In genomic region chr21:33299181-33299752, GRCh38 we compare ENCODE assay signal across 9 cellular contexts. TPM values are rescaled to one million over a fixed set of nuclear protein-coding genes. Genes with fewer than 3 reads are reported as not detected.
DNase-seq lines count a peak whose midpoint lies in the region; ATAC-seq and TF ChIP-seq lines count a peak whose summit lies in the region.
"Had no signal": no experiment of that assay in that cellular context is flagged by ENCODE, and none has a peak within 500 bp of the region (broad histone marks: within the 10 kb centered on the region; RNA-seq: fewer than 3 reads in every experiment).

No MANE protein-coding gene starts in this region.

- H3K4me3 ChIP-seq in BLaER1 treated with 17β-estradiol and CSF1 and Interleukin-3, amounts not matched to agents 10 nM and 100 nM = no peak overlapping the region
- no peak overlapping the region for H3K4me3 ChIP-seq in SK-N-SH (ENCODE audit: low read depth in 2 of 2, low read length in 1 of 2)
- no peak overlapping the region for H3K4me3 ChIP-seq in esophagus squamous epithelium
- H3K4me3 ChIP-seq: ascending aorta had no signal

- 89% methylated on average over 5 of the region's 5 CpGs for WGBS in SK-N-SH (ENCODE audit: low lambda C conversion rate)
- WGBS in esophagus squamous epithelium, 2 donors = 25 to 51% methylated on average over 5 of the region's 5 CpGs

- DNase-seq in HPDE6-E6E7 (ENCODE audit: extremely low spot score) = peak; percentile 32
- DNase-seq in activated CD8-positive, alpha-beta memory T cell treated with anti-CD3 and anti-CD28 coated beads, Interleukin-2, amount 10 ng/mL, durations not matched to agents 7 days and 5 days = no peak
- DNase-seq in naive B cell = peak; percentile 67
- DNase-seq in SK-N-SH = no peak
- DNase-seq in caudate nucleus (lab: John Stamatoyannopoulos, UW) = no peak
- no peak for DNase-seq in esophagus squamous epithelium (lab: John Stamatoyannopoulos, UW)

- H3K36me3 ChIP-seq in BLaER1 treated with 17β-estradiol and CSF1 and Interleukin-3, amounts not matched to agents 10 nM and 100 nM = peaks cover 0 to 38% (median 25%) of the 10 kb centered on the region in 11 experiments; a peak in 17 of 22 replicates
- H3K36me3 ChIP-seq in SK-N-SH (replicated peaks in 1 of 2; ENCODE audit: control insufficient read depth in 1 of 2, insufficient read depth in 2 of 2, low read length in 1 of 2) (peaks cover 0 to 3% of the 10 kb centered on the region in 2 experiments), esophagus squamous epithelium (peaks cover 0 to 28% (median 9%) of the 10 kb centered on the region in 3 donors)

- H3K4me1 ChIP-seq in BLaER1 treated with 17β-estradiol and CSF1 and Interleukin-3, amounts not matched to agents 10 nM and 100 nM = peaks cover 93 to 100% (median 98%) of the 10 kb centered on the region in 10 experiments
- H3K4me1 ChIP-seq in SK-N-SH (ENCODE audit: control insufficient read depth in 1 of 2, insufficient read depth in 2 of 2, low read depth in 1 of 2, low read length in 1 of 2) (peaks cover 0 to 23% of the 10 kb centered on the region in 2 experiments; a peak in 2 of 4 replicates), esophagus squamous epithelium (peaks cover 0 to 36% (median 13%) of the 10 kb centered on the region in 3 donors)
- H3K4me1 ChIP-seq: ascending aorta had no signal

- H3K27ac ChIP-seq in BLaER1 treated with 17β-estradiol and CSF1 and Interleukin-3, amounts not matched to agents 10 nM and 100 nM = peak overlapping the region; percentile 52 to 98 (median 93)
- H3K27ac ChIP-seq in SK-N-SH (ENCODE audit: low read depth in 2 of 2, low read length in 1 of 2) (no peak overlapping the region), caudate nucleus (ENCODE audit: low read depth, low read length) (no peak overlapping the region), esophagus squamous epithelium (peak overlapping the region in 2 of 4 donors; percentile 30 to 41)
- H3K27ac ChIP-seq: ascending aorta had no signal

- TF ChIP-seq EP300 in SK-N-SH (IDR thresholded peaks at IDR 0.05; ENCODE audit: borderline replicate concordance in 1 of 2, low read depth in 1 of 2, low read length in 1 of 2) = no peak

- peak overlapping the region; percentile 72 to 95 (median 81) for H3K4me2 ChIP-seq in BLaER1 treated with 17β-estradiol and CSF1 and Interleukin-3, amounts not matched to agents 10 nM and 100 nM
- no peak overlapping the region for H3K4me2 ChIP-seq in SK-N-SH

- TF ChIP-seq POLR2A in esophagus squamous epithelium (IDR thresholded peaks at IDR 0.05) = no peak

- no peaks in the 10 kb centered on the region for H4K20me1 ChIP-seq in BLaER1 treated with 17β-estradiol and CSF1 and Interleukin-3, amounts not matched to agents 10 nM and 100 nM
- no peaks in the 10 kb centered on the region for H4K20me1 ChIP-seq in SK-N-SH (ENCODE audit: insufficient read depth)

- H3K9me3 ChIP-seq in BLaER1 treated with 17β-estradiol and CSF1 and Interleukin-3, amounts not matched to agents 10 nM and 100 nM (replicated peaks in 1 of 11) = no peaks in the 10 kb centered on the region
- no peaks in the 10 kb centered on the region for H3K9me3 ChIP-seq in SK-N-SH
- no peaks in the 10 kb centered on the region for H3K9me3 ChIP-seq in esophagus squamous epithelium
- H3K9me3 ChIP-seq: ascending aorta had no signal

- peaks cover 20% of the 10 kb centered on the region for H3K4me1 Mint-ChIP-seq in activated CD8-positive, alpha-beta memory T cell treated with anti-CD3 and anti-CD28 coated beads, Interleukin-2, amount 10 ng/mL, durations not matched to agents 7 days and 5 days
- H3K4me1 Mint-ChIP-seq in naive B cell = peaks cover 59 to 85% (median 83%) of the 10 kb centered on the region in 3 donors

- H3K27me3 Mint-ChIP-seq in activated CD8-positive, alpha-beta memory T cell treated with anti-CD3 and anti-CD28 coated beads, Interleukin-2, amount 10 ng/mL, durations not matched to agents 7 days and 5 days = no peaks in the 10 kb centered on the region
- H3K27me3 Mint-ChIP-seq in naive B cell = no peaks in the 10 kb centered on the region

- no peaks in the 10 kb centered on the region for H3F3A ChIP-seq in SK-N-SH (replicated peaks; ENCODE audit: insufficient read depth)

- peak overlapping the region; percentile 52 for H3K27ac Mint-ChIP-seq in activated CD8-positive, alpha-beta memory T cell treated with anti-CD3 and anti-CD28 coated beads, Interleukin-2, amount 10 ng/mL, durations not matched to agents 7 days and 5 days
- peak overlapping the region; percentile 90 to 99 (median 94) for H3K27ac Mint-ChIP-seq in naive B cell

- no peaks in the 10 kb centered on the region for H3K27me3 ChIP-seq in BLaER1 treated with 17β-estradiol and CSF1 and Interleukin-3, amounts not matched to agents 10 nM and 100 nM
- H3K27me3 ChIP-seq in SK-N-SH (ENCODE audit: insufficient read depth) (no peaks in the 10 kb centered on the region), esophagus squamous epithelium (no peaks in the 10 kb centered on the region)
- H3K27me3 ChIP-seq: ascending aorta had no signal

- no peak for TF ChIP-seq RAD21 in SK-N-SH (IDR thresholded peaks at IDR 0.05; ENCODE audit: low read length)

- no peak for TF ChIP-seq CTCF in SK-N-SH (IDR thresholded peaks at IDR 0.05)
- TF ChIP-seq CTCF in esophagus squamous epithelium (IDR thresholded peaks at IDR 0.05) = peak in 2 of 6 experiments; percentile 26 to 51

- H2AFZ ChIP-seq in SK-N-SH (ENCODE audit: low read depth) = no peak overlapping the region

- ATAC-seq in GM19351 (IDR thresholded peaks at IDR 0.05; ENCODE audit: unreplicated experiment) (peak; percentile 66), naive B cell (ENCODE audit: low read depth in 2 of 2) (peak; percentile 62 to 68)
- no peak for ATAC-seq in activated CD8-positive, alpha-beta memory T cell treated with anti-CD3 and anti-CD28 coated beads, Interleukin-2, amount 10 ng/mL, durations not matched to agents 7 days and 5 days

- H3K4me3 Mint-ChIP-seq in activated CD8-positive, alpha-beta memory T cell treated with anti-CD3 and anti-CD28 coated beads, Interleukin-2, amount 10 ng/mL, durations not matched to agents 7 days and 5 days = no peak overlapping the region
- peak overlapping the region; percentile 7 to 89 (median 78) for H3K4me3 Mint-ChIP-seq in naive B cell

- intact Hi-C loops in esophagus squamous epithelium (cut with DNase I) = no loop called here

- POLR2A ChIA-PET in SK-N-SH (lab: Yijun Ruan, JAX) = no interaction called here

- no peaks in the 10 kb centered on the region for H3K9me3 Mint-ChIP-seq in activated CD8-positive, alpha-beta memory T cell treated with anti-CD3 and anti-CD28 coated beads, Interleukin-2, amount 10 ng/mL, durations not matched to agents 7 days and 5 days (ENCODE audit: low read depth)
- no peaks in the 10 kb centered on the region for H3K9me3 Mint-ChIP-seq in naive B cell

- no peaks in the 10 kb centered on the region for H3K79me2 ChIP-seq in SK-N-SH (ENCODE audit: insufficient read depth)

- CTCF ChIA-PET in activated CD8-positive, alpha-beta memory T cell treated with anti-CD3 and anti-CD28 coated beads, Interleukin-2, amount 10 ng/mL, durations not matched to agents 7 days and 5 days (lab: Charles Lee) = interaction anchor here (0.7 to 2.2 kb wide), 5 partner anchors 12 to 146 kb away, joined by 3 to 5 read pairs (median 4); no protein-coding TSS in a partner anchor
- CTCF ChIA-PET in SK-N-SH (lab: Yijun Ruan, JAX) = interaction anchor here (1.0 to 1.4 kb wide), 4 partner anchors 9 to 62 kb away, joined by 3 to 5 read pairs (median 3); no protein-coding TSS in a partner anchor

- peaks cover 13% of the 10 kb centered on the region for H3K36me3 Mint-ChIP-seq in activated CD8-positive, alpha-beta memory T cell treated with anti-CD3 and anti-CD28 coated beads, Interleukin-2, amount 10 ng/mL, durations not matched to agents 7 days and 5 days
- H3K36me3 Mint-ChIP-seq in naive B cell = peaks cover 5 to 7% of the 10 kb centered on the region in 2 donors

- no peaks in the 10 kb centered on the region for H3K9me2 ChIP-seq in SK-N-SH

- H3K9ac ChIP-seq in BLaER1 treated with 17β-estradiol and CSF1 and Interleukin-3, amounts not matched to agents 10 nM and 100 nM = peak overlapping the region in 9 of 11 experiments; percentile 9 to 85 (median 50); a peak in 14 of 22 replicates
- no peak overlapping the region for H3K9ac ChIP-seq in SK-N-SH

TF ChIP-seq in SK-N-SH, 30 proteins besides CTCF, POLR2A, EP300 and RAD21 (continues in another document):
- no peak for TF ChIP-seq CHD2 (IDR thresholded peaks at IDR 0.05; ENCODE audit: low read length, partially characterized antibody)
- TF ChIP-seq MXI1 (IDR thresholded peaks at IDR 0.05; ENCODE audit: low read depth, low read length) = no peak

RNA-seq across cellular contexts. Expression of gene IFNAR1, which starts 25.5 kb away (rescaled TPM):
- total RNA-seq in activated CD8-positive, alpha-beta memory T cell treated with anti-CD3 and anti-CD28 coated beads, Interleukin-2, amount 10 ng/mL, durations not matched to agents 7 days and 5 days = 10 to 100 TPM; 26.2 to 30.8 TPM
- polyA plus RNA-seq in naive B cell (ENCODE audit: low read depth in 6 of 6) = 100 to 1,000 TPM in 5 of 6 donors, 10 to 100 TPM in 1; 99.7 to 142 (median 126) TPM
- polyA plus RNA-seq in SK-N-SH (2012; rRNA removed) = 7.9 and 12.2 TPM in 2 replicates
- 14.6 and 17.7 TPM in 2 replicates for polyA plus RNA-seq in SK-N-SH (2012; cell fraction: cytosol; rRNA removed)
- polyA plus RNA-seq in SK-N-SH (2012; cell fraction: nucleus; rRNA removed) = 2.5 and 5.2 TPM in 2 replicates
- total RNA-seq in esophagus squamous epithelium = 10 to 100 TPM; 12.4 to 19.3 (median 15.5) TPM

RNA-seq across cellular contexts. Expression of gene IL10RB, which starts 33.1 kb away (rescaled TPM):
- 10 to 100 TPM; 30.9 to 34.9 TPM for total RNA-seq in activated CD8-positive, alpha-beta memory T cell treated with anti-CD3 and anti-CD28 coated beads, Interleukin-2, amount 10 ng/mL, durations not matched to agents 7 days and 5 days
- polyA plus RNA-seq in naive B cell (ENCODE audit: low read depth in 6 of 6) = 10 to 100 TPM; 56.9 to 83.1 (median 71.0) TPM
- 19.8 and 20.1 TPM in 2 replicates for polyA plus RNA-seq in SK-N-SH (2012; rRNA removed)
- 21.6 and 22.8 TPM in 2 replicates for polyA plus RNA-seq in SK-N-SH (2012; cell fraction: cytosol; rRNA removed)
- polyA plus RNA-seq in SK-N-SH (2012; cell fraction: nucleus; rRNA removed) = 7.4 and 11.5 TPM in 2 replicates
- 10 to 100 TPM; 28.1 to 47.7 (median 32.3) TPM for total RNA-seq in esophagus squamous epithelium

Comparison
In these comparisons a context has a peak if more than half of its experiments do, and no peak if none do; other contexts are left out.
1. H3K27ac ChIP-seq: peak in BLaER1 treated with 17β-estradiol and CSF1 and Interleukin-3, amounts not matched to agents 10 nM and 100 nM (11 of 11); none in SK-N-SH (0 of 2) and caudate nucleus (single experiment).
2. DNase-seq: peak in HPDE6-E6E7 (single experiment) and naive B cell (single experiment); none in activated CD8-positive, alpha-beta memory T cell treated with anti-CD3 and anti-CD28 coated beads, Interleukin-2, amount 10 ng/mL, durations not matched to agents 7 days and 5 days (single experiment), SK-N-SH (single experiment), caudate nucleus (0 of 61) and esophagus squamous epithelium (single experiment).